Comparison of ENCODE assay signal across 1 cellular context in genomic region chr11:79332017-79332416, GRCh38.
TF ChIP-seq lines count a peak whose summit lies in the region.

No MANE protein-coding gene starts in this region.

TF ChIP-seq in SK-N-SH treated with all-trans-retinoic acid at 6 μM for 48 hours, 23 proteins besides CTCF, POLR2A, EP300 and RAD21 (continued from another document):
- TF ChIP-seq CSRNP3 (CRISPR knock-in tag; IDR thresholded peaks at IDR 0.05) (no peak), PPARA (CRISPR knock-in tag; IDR thresholded peaks at IDR 0.05; ENCODE audit: borderline replicate concordance) (no peak), ZNF8 (CRISPR knock-in tag; IDR thresholded peaks at IDR 0.05) (no peak), GLIS3 (CRISPR knock-in tag; IDR thresholded peaks at IDR 0.05) (no peak), ZNF70 (CRISPR knock-in tag; IDR thresholded peaks at IDR 0.05) (no peak), ZFP30 (CRISPR knock-in tag; IDR thresholded peaks at IDR 0.05) (no peak)
